ENCODE assay signal across 8 cellular contexts in genomic region chr4:114780205-114780604, GRCh38.
A peak's percentile ranks its signal among the peaks of the same experiment; 100 is the strongest.
DNase-seq lines count a peak whose midpoint lies in the region; ATAC-seq and TF ChIP-seq lines count a peak whose summit lies in the region.

No MANE protein-coding gene starts in this region.

- H3K36me3 Mint-ChIP-seq in activated naive CD4-positive, alpha-beta T cell treated with anti-CD3 and anti-CD28 coated beads, Interleukin-2, amount 10 ng/mL, durations not matched to agents 7 days and 5 days, result no peaks in the 10 kb centered on the region

- no peaks in the 10 kb centered on the region for H3K4me1 ChIP-seq in osteoblast (ENCODE audit: insufficient read depth, low read length)

- no peaks in the 10 kb centered on the region for H3K36me3 ChIP-seq in osteoblast (ENCODE audit: insufficient read depth, low read length)

- CTCF ChIA-PET in activated naive CD4-positive, alpha-beta T cell treated with anti-CD3 and anti-CD28 coated beads, Interleukin-2, amount 10 ng/mL, durations not matched to agents 7 days and 5 days (lab: Charles Lee), result no interaction called here

- peaks cover 3% of the 10 kb centered on the region for H3K9me3 ChIP-seq in osteoblast (ENCODE audit: low read depth, low read length)

- H3K27ac ChIP-seq in osteoblast (ENCODE audit: low read depth, low read length), result no peak overlapping the region

- H3K4me3 ChIP-seq in osteoblast (ENCODE audit: insufficient read depth, low read length), result no peak overlapping the region

- no peak overlapping the region for H3K4me2 ChIP-seq in osteoblast (ENCODE audit: insufficient read depth, low read length)

- H3K4me3 Mint-ChIP-seq in activated naive CD4-positive, alpha-beta T cell treated with anti-CD3 and anti-CD28 coated beads, Interleukin-2, amount 10 ng/mL, durations not matched to agents 7 days and 5 days, result no peak overlapping the region

- intact Hi-C loops in left colon (cut with DNase I, micrococcal nuclease), result no loop called here

- no peak overlapping the region for H3K27ac Mint-ChIP-seq in activated naive CD4-positive, alpha-beta T cell treated with anti-CD3 and anti-CD28 coated beads, Interleukin-2, amount 10 ng/mL, durations not matched to agents 7 days and 5 days

- H3K4me1 Mint-ChIP-seq in activated naive CD4-positive, alpha-beta T cell treated with anti-CD3 and anti-CD28 coated beads, Interleukin-2, amount 10 ng/mL, durations not matched to agents 7 days and 5 days, result no peaks in the 10 kb centered on the region

- TF ChIP-seq CTCF in osteoblast (IDR thresholded peaks at IDR 0.05; ENCODE audit: extremely low read depth, low read depth, low read length), result no peak

- H4K20me1 ChIP-seq in osteoblast (ENCODE audit: insufficient read depth, low read length), result no peaks in the 10 kb centered on the region

- no peaks in the 10 kb centered on the region for H3K9me3 Mint-ChIP-seq in activated naive CD4-positive, alpha-beta T cell treated with anti-CD3 and anti-CD28 coated beads, Interleukin-2, amount 10 ng/mL, durations not matched to agents 7 days and 5 days

- H3K27me3 ChIP-seq in osteoblast (ENCODE audit: insufficient read depth, low read length), result no peaks in the 10 kb centered on the region

- no peaks in the 10 kb centered on the region for H3K27me3 Mint-ChIP-seq in activated naive CD4-positive, alpha-beta T cell treated with anti-CD3 and anti-CD28 coated beads, Interleukin-2, amount 10 ng/mL, durations not matched to agents 7 days and 5 days

- H3K79me2 ChIP-seq in osteoblast (ENCODE audit: insufficient read depth, low read length), result no peaks in the 10 kb centered on the region

- ATAC-seq in SK-N-SH treated with all-trans-retinoic acid at 6 μM for 48 hours (peak; percentile 63; the same call in 2 of the 3 replicates), left colon (peak; percentile 66), HG03280 (IDR thresholded peaks at IDR 0.05; ENCODE audit: unreplicated experiment) (no peak)

- DNase-seq in DMS53 treated with DMSO at 0.1 percent for 48 hours (lab: John Stamatoyannopoulos, UW; ENCODE audit: unreplicated experiment), result peak; percentile 15
- DNase-seq in LHCN-M2 (ENCODE audit: low read depth), result peak; percentile 9
- DNase-seq in left colon, result peak in 1 of 2 donors; percentile 5
- no peak for DNase-seq in anterior cingulate cortex (lab: John Stamatoyannopoulos, UW)
- DNase-seq in activated naive CD4-positive, alpha-beta T cell treated with anti-CD3 and anti-CD28 coated beads, Interleukin-2, amount 10 ng/mL, durations not matched to agents 7 days and 5 days, result no peak
- no peak for DNase-seq in osteoblast (ENCODE audit: insufficient read length, low spot score, missing footprints)

- no peak overlapping the region for H2AFZ ChIP-seq in osteoblast (ENCODE audit: low read length)

TF ChIP-seq in SK-N-SH treated with all-trans-retinoic acid at 6 μM for 48 hours, 23 proteins besides CTCF, POLR2A, EP300 and RAD21:
- TF ChIP-seq ESRRG (CRISPR knock-in tag; IDR thresholded peaks at IDR 0.05) (no peak), ZC3H10 (CRISPR knock-in tag; IDR thresholded peaks at IDR 0.05) (no peak), PPARA (CRISPR knock-in tag; IDR thresholded peaks at IDR 0.05; ENCODE audit: borderline replicate concordance) (no peak), PATZ1 (CRISPR knock-in tag; IDR thresholded peaks at IDR 0.05; ENCODE audit: borderline replicate concordance) (no peak), TSHZ2 (CRISPR knock-in tag; IDR thresholded peaks at IDR 0.05) (no peak), GLIS3 (CRISPR knock-in tag; IDR thresholded peaks at IDR 0.05) (no peak), SNAI2 (CRISPR knock-in tag; IDR thresholded peaks at IDR 0.05) (no peak), ZNF70 (CRISPR knock-in tag; IDR thresholded peaks at IDR 0.05) (no peak), POU6F1 (CRISPR knock-in tag; IDR thresholded peaks at IDR 0.05; ENCODE audit: borderline replicate concordance, low read depth) (no peak), TCF4 (CRISPR knock-in tag; IDR thresholded peaks at IDR 0.05; ENCODE audit: borderline replicate concordance) (no peak), RARB (CRISPR knock-in tag; IDR thresholded peaks at IDR 0.05) (no peak)
TF ChIP-seq in SK-N-SH treated with all-trans-retinoic acid at 6 μM for 48 hours: peak in this region for 0.

Comparison
In these comparisons a context has a peak if more than half of its experiments do, and no peak if none do; other contexts are left out.
1. DNase-seq: peak in DMS53 treated with DMSO at 0.1 percent for 48 hours (single experiment) and LHCN-M2 (single experiment); none in anterior cingulate cortex (0 of 58), activated naive CD4-positive, alpha-beta T cell treated with anti-CD3 and anti-CD28 coated beads, Interleukin-2, amount 10 ng/mL, durations not matched to agents 7 days and 5 days (single experiment) and osteoblast (single experiment).